16 cellular contexts compared by ENCODE assay signal in genomic region chr12:111150476-111150875, GRCh38.
"Had no signal": no experiment of that assay in that cellular context is flagged by ENCODE, and none has a peak within 500 bp of the region (broad histone marks: within the 10 kb centered on the region; RNA-seq: fewer than 3 reads in every experiment).

No MANE protein-coding gene starts in this region.

- H3K4me1 ChIP-seq: psoas muscle, right lobe of liver had no signal

- DNase-seq: activated CD4-positive, alpha-beta T cell treated with anti-CD3 and anti-CD28 coated beads for 48 hours; activated CD8-positive, alpha-beta memory T cell treated with anti-CD3 and anti-CD28 coated beads for 24 hours; activated naive CD4-positive, alpha-beta T cell treated with Interleukin-2 at 50 U/mL for 16 hours; cortex of kidney; effector memory CD8-positive, alpha-beta T cell; left ventricle myocardium superior; psoas muscle; right lobe of liver; stimulated activated CD4-positive, alpha-beta T cell treated with anti-CD3 and anti-CD28 coated beads, Interleukin-1b, Interleukin-23, amount 100 ng/mL, for 48 hours; stimulated activated naive CD4-positive, alpha-beta T cell; T-helper 1 cell; trophoblast cell had no signal

- H3K36me3 ChIP-seq: gastroesophageal sphincter, neutrophil, right lobe of liver had no signal

- H3K4me3 Mint-ChIP-seq: effector memory CD8-positive, alpha-beta T cell; WTC11 had no signal

- H3K9me3 ChIP-seq: gastroesophageal sphincter, neutrophil, psoas muscle, right lobe of liver had no signal

- H3K27ac ChIP-seq: epithelial cell of prostate, gastroesophageal sphincter, neutrophil, psoas muscle, right lobe of liver had no signal

- H3K4me3 ChIP-seq: gastroesophageal sphincter, psoas muscle, right lobe of liver had no signal

- H3K27ac Mint-ChIP-seq: effector memory CD8-positive, alpha-beta T cell; WTC11 had no signal

- H3K27me3 ChIP-seq: neutrophil, right lobe of liver had no signal

- H3K9me3 Mint-ChIP-seq: effector memory CD8-positive, alpha-beta T cell had no signal
